15 cellular contexts compared by ENCODE assay signal in genomic region chr11:68480193-68480592, GRCh38.
"Had no signal": no experiment of that assay in that cellular context is flagged by ENCODE, and none has a peak within 500 bp of the region (broad histone marks: within the 10 kb centered on the region; RNA-seq: fewer than 3 reads in every experiment).

No MANE protein-coding gene starts in this region.

- ATAC-seq: activated T-helper 17 cell treated with anti-CD3 and anti-CD28 coated beads, Interleukin-2, amount 50 U/mL, for 72 hours had no signal

- H3K9me3 Mint-ChIP-seq: activated T-helper 17 cell treated with anti-CD3 and anti-CD28 coated beads, Interleukin-2, amount 50 U/mL, for 72 hours had no signal

- H3K4me2 ChIP-seq: neural progenitor cell had no signal

- H3K27ac ChIP-seq: breast epithelium, neural progenitor cell, prostate gland had no signal

- H3K36me3 ChIP-seq: adrenal gland, breast epithelium, neural progenitor cell, prostate gland, thoracic aorta had no signal

- H3K27ac Mint-ChIP-seq: activated T-helper 17 cell treated with anti-CD3 and anti-CD28 coated beads, Interleukin-2, amount 50 U/mL, for 72 hours; neural progenitor cell had no signal

- H3K4me1 Mint-ChIP-seq: neural progenitor cell had no signal

- H3K4me3 Mint-ChIP-seq: activated T-helper 17 cell treated with anti-CD3 and anti-CD28 coated beads, Interleukin-2, amount 50 U/mL, for 72 hours; mesothelial cell of epicardium; neural progenitor cell had no signal

- H3K9ac ChIP-seq: neural progenitor cell had no signal

- H3K4me3 ChIP-seq: adrenal gland, breast epithelium, lung, neural progenitor cell, prostate gland, skin epidermis had no signal

- DNase-seq: activated CD4-positive, alpha-beta T cell treated with anti-CD3 and anti-CD28 coated beads, Interleukin-2, amount 50 U/mL, for 4 hours; activated naive CD4-positive, alpha-beta T cell; adrenal gland; effector CD4-positive, alpha-beta T cell; left cardiac atrium; stimulated activated CD4-positive, alpha-beta T cell treated with anti-CD3 and anti-CD28 coated beads, Interleukin-4, amount 100 ng/mL, for 1 hour; T-helper 2 cell had no signal

- H3K27me3 Mint-ChIP-seq: activated T-helper 17 cell treated with anti-CD3 and anti-CD28 coated beads, Interleukin-2, amount 50 U/mL, for 72 hours had no signal

- H2AFZ ChIP-seq: neural progenitor cell had no signal

- H3K4me1 ChIP-seq: neural progenitor cell had no signal

- H3K27me3 ChIP-seq: adrenal gland, breast epithelium, neural progenitor cell had no signal

- H3K9me3 ChIP-seq: adrenal gland, breast epithelium, prostate gland, thoracic aorta had no signal
